In the genomic region with DNA sequence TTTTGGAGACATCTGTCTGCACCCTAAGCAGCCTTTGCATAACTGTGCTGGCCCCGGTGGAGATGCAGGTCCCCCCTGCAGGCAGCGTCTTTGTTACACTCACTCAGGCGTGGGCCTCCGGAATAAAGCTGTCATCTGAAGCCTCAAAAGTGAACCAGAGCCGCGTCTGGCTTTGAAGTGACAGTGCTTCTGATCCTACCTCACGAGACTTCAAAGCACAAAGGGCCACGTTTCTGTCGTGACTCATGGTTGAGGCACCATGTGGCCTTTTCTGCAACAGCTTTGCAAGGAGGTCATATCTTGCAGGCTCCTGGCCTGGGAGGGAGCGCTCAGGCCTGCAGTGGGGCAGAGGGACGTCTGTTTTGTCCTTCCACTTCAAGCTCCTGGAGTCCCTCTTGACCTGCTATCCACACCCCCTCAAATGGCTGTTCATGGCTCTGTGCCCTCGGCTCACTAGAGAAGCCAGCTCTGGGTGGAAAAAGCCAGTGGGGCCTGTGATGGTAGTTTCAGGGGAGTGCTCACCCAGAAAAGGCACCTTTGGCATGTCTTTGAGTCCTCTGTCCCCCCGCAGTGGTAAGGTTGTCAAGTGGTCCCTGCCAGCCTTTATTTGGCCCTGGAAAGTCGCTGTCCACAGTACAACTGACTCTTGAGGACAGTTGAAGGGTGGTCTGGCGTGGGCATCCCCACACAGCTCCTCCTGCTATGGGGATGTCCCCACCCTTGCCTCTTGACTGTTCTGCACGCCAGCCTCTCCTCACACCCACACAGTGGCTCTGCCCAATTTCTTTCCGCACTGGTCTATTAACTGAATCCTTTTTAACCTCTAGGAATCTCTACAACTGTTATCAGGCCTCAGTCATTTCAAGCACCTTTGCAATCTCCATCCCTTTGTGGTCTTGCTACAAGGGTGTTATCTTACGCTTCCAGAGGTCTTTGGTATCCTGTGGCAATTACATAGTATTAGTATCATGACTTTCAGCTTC, we compare ENCODE assay signal across 9 cellular contexts. TPM values are rescaled to one million over a fixed set of nuclear protein-coding genes. Genes with fewer than 3 reads are reported as not detected.
DNase-seq lines count a peak whose midpoint lies in the region; ATAC-seq, FAIRE-seq and TF ChIP-seq lines count a peak whose summit lies in the region.
"Had no signal": no experiment of that assay in that cellular context is flagged by ENCODE, and none has a peak within 500 bp of the region (broad histone marks: within the 10 kb centered on the region; RNA-seq: fewer than 3 reads in every experiment).

No MANE protein-coding gene starts in this region.

- H2AFZ ChIP-seq in K562 (ENCODE audit: low read depth, low read length), result no peak overlapping the region

- no peak overlapping the region; the same call in 1 of the 2 replicates for H3K4me2 ChIP-seq in K562 (ENCODE audit: insufficient read depth, low read length)

- FAIRE-seq in K562 (lab: Jason Lieb, UNC) (peak; percentile 88), D721Med (lab: Jason Lieb, UNC) (no peak)

- no peaks in the 10 kb centered on the region for H3K9me3 ChIP-seq in K562 (replicated peaks; ENCODE audit: control insufficient read depth, insufficient read depth, low read depth, low read length)
- H3K9me3 ChIP-seq: neutrophil had no signal

- peaks cover 36 to 49% of the 10 kb centered on the region in 2 experiments for H3K4me1 ChIP-seq in K562 (replicated peaks in 1 of 2; ENCODE audit: control insufficient read depth in 2 of 2, insufficient read depth in 2 of 2, low read length in 2 of 2)

- CTCF ChIA-PET in K562 (lab: Yijun Ruan, JAX; ENCODE audit: low intra/inter-chr PET ratio), result no interaction called here

- WGBS in K562 (ENCODE audit: insufficient coverage, low coverage, missing lambda C conversion rate), result 24% methylated on average over 14 of the region's 18 CpGs

- H3K36me3 ChIP-seq in K562 (ENCODE audit: control insufficient read depth, insufficient read depth, low read length), result no peaks in the 10 kb centered on the region; the same call in 2 of the 3 replicates
- H3K36me3 ChIP-seq: neutrophil had no signal

- TF ChIP-seq CTCF in K562 (IDR thresholded peaks at IDR 0.05 in 2 of 3, conservative IDR thresholded peaks at IDR 0.05 in 1 of 3; ENCODE audit: insufficient read depth in 2 of 3, low read depth in 1 of 3, low read length in 3 of 3), result no peak
- no peak for TF ChIP-seq CTCF in D721Med (IDR thresholded peaks at IDR 0.05; ENCODE audit: insufficient read depth, missing control alignments)

- H3K79me2 ChIP-seq in K562 (ENCODE audit: control insufficient read depth, insufficient read depth, low read length), result no peaks in the 10 kb centered on the region

- in situ Hi-C loops in K562 (cut with MboI), result loop anchor here (5.0 kb wide), 1 partner anchor 82 kb away; no protein-coding TSS in a partner anchor

- POLR2A ChIA-PET in K562 (lab: Yijun Ruan, JAX), result interaction anchor here (1.1 kb wide), 1 partner anchor 10 kb away, joined by 3 read pairs; no protein-coding TSS in a partner anchor

- H4K20me1 ChIP-seq in K562 (replicated peaks; ENCODE audit: control insufficient read depth, insufficient read depth, low read length), result no peaks in the 10 kb centered on the region

- no peak for TF ChIP-seq POLR2A in K562 (conservative IDR thresholded peaks at IDR 0.05)

- H3K4me3 ChIP-seq in K562, result no peak overlapping the region

- H3K9me1 ChIP-seq in K562 (ENCODE audit: control insufficient read depth, insufficient read depth, low read length), result no peaks in the 10 kb centered on the region

- H3K9ac ChIP-seq in K562 (ENCODE audit: insufficient read depth in 1 of 2, low read depth in 2 of 2, low read length in 2 of 2), result peak overlapping the region in 1 of 2 experiments; percentile 9; a peak in 1 of 4 replicates

- H3K27ac ChIP-seq in K562 (ENCODE audit: extremely low read depth, low read depth, low read length), result no peak overlapping the region
- H3K27ac ChIP-seq: neutrophil had no signal

- no TSS peak for BruUV-seq in K562 (replicated peaks; lab: Mats Ljungman, UMichigan)

- TF ChIP-seq EP300 in K562 (IDR thresholded peaks at IDR 0.05; ENCODE audit: low read length), result peak; percentile 68; the same call in 1 of the 2 replicates

- peak; percentile 6 for DNase-seq in D341Med (ENCODE audit: low spot score)
- peak in 3 of 4 experiments; percentile 19 to 68 (median 32) for DNase-seq in K562 (ENCODE audit: extremely low read depth in 1 of 4, low spot score in 3 of 4)
- DNase-seq in stimulated activated CD4-positive, alpha-beta T cell treated with anti-CD3 and anti-CD28 coated beads, Interleukin-15, amount 100 ng/mL, for 48 hours (ENCODE audit: low read depth in 2 of 2), result peak; percentile 85 to 90
- no peak for DNase-seq in SK-N-DZ (ENCODE audit: low spot score)
- DNase-seq in D721Med (ENCODE audit: insufficient read length, low spot score), result no peak
- DNase-seq in NCI-H1436 (lab: John Stamatoyannopoulos, UW), result no peak

- no peaks in the 10 kb centered on the region; a peak in 2 of 5 replicates for H3K27me3 ChIP-seq in K562 (ENCODE audit: control insufficient read depth in 2 of 2, insufficient read depth in 2 of 2, low read length in 2 of 2)
- H3K27me3 ChIP-seq: neutrophil had no signal

- TF ChIP-seq RAD21 in K562 (CRISPR knock-in tag; conservative IDR thresholded peaks at IDR 0.05 in 1 of 2, IDR thresholded peaks at IDR 0.05 in 1 of 2), result no peak

- peak; percentile 87 to 91 for ATAC-seq in activated CD4-positive, CD25-positive, alpha-beta regulatory T cell treated with anti-CD3 and anti-CD28 coated beads, Interleukin-2, amount 50 U/mL, for 24 hours
- ATAC-seq in K562 (peak; percentile 16; the same call in 2 of the 3 replicates), HG03571 (IDR thresholded peaks at IDR 0.05; ENCODE audit: unreplicated experiment) (no peak)

- intact Hi-C loops in K562 (cut with micrococcal nuclease), result loop anchor here (10.0 kb wide), 1 partner anchor 149 kb away; a partner anchor contains a TSS

TF ChIP-seq in K562, 482 proteins besides CTCF, POLR2A, EP300 and RAD21 (continues in another document):
- TF ChIP-seq ZNF212 (CRISPR knock-in tag; IDR thresholded peaks at IDR 0.05) (no peak), BHLHE40 (IDR thresholded peaks at IDR 0.05; ENCODE audit: low read length) (peak; percentile 94)
- TF ChIP-seq, protein P1, sequence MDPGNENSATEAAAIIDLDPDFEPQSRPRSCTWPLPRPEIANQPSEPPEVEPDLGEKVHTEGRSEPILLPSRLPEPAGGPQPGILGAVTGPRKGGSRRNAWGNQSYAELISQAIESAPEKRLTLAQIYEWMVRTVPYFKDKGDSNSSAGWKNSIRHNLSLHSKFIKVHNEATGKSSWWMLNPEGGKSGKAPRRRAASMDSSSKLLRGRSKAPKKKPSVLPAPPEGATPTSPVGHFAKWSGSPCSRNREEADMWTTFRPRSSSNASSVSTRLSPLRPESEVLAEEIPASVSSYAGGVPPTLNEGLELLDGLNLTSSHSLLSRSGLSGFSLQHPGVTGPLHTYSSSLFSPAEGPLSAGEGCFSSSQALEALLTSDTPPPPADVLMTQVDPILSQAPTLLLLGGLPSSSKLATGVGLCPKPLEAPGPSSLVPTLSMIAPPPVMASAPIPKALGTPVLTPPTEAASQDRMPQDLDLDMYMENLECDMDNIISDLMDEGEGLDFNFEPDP (CRISPR knock-in tag; IDR thresholded peaks at IDR 0.05), result no peak

RNA-seq across cellular contexts. Expression of a gene that starts 19.3 kb away (rescaled TPM):
- 1.3 and 2.8 TPM in 2 replicates for total RNA-seq in K562 (2011; cell fraction: chromatin; rRNA removed; ENCODE audit: low replicate concordance)
- 2.0 and 2.2 TPM in 2 replicates for total RNA-seq in K562 (2011; cell fraction: nucleolus; rRNA removed)
- 1.5 and 2.7 TPM in 2 replicates for total RNA-seq in K562 (2011; cell fraction: nucleoplasm; rRNA removed)
- total RNA-seq in K562 (2014; rRNA removed) (0.08 and 0.18 TPM in 2 replicates), K562 (2014; rRNA removed; fragmentation: Illumina TruSeq; extraction: Trizol) (0.11 and 0.16 TPM in 2 replicates), K562 (2015; rRNA removed; fragmentation: Illumina TruSeq; extraction: Trizol) (0.34 and 0.36 TPM in 2 replicates), K562 (2021) (0.07 and 0.18 TPM in 2 replicates)
- polyA plus RNA-seq in K562 (2011; rRNA removed) (0.32 and 0.49 TPM in 2 replicates), K562 (2014; fragmentation: Illumina TruSeq; extraction: Trizol) (0.16 and 0.19 TPM in 2 replicates), K562 (2014; fragmentation: Nextera tagmentation; extraction: Ambion mirVana) (under 1 TPM; 0.27 to 0.34 TPM), K562 (2014; rRNA removed) (0.36 and 0.73 TPM in 2 replicates)
- 0.34 and 0.49 TPM in 2 replicates for polyA plus RNA-seq in K562 (2011; cell fraction: cytosol; rRNA removed)
- polyA plus RNA-seq in K562 (2011; cell fraction: nucleus; rRNA removed), result 0.95 and 1.7 TPM in 2 replicates
- polyA plus RNA-seq in K562 (2012), result 1.2 and 1.4 TPM in 2 replicates
- 0.45 and 0.46 TPM in 2 replicates for polyA minus RNA-seq in K562 (2011; rRNA and poly(A)+ RNA removed)
- polyA minus RNA-seq in K562 (2011; cell fraction: cytosol; rRNA and poly(A)+ RNA removed), result not detected in 2 replicates
- polyA minus RNA-seq in K562 (2011; cell fraction: nucleus; rRNA and poly(A)+ RNA removed), result 1.00 and 1.1 TPM in 2 replicates
- polyA plus RNA-seq in SK-N-DZ (2014; cell fraction: cytosol; rRNA removed), result not detected in 2 replicates
- not detected in 2 replicates for polyA plus RNA-seq in SK-N-DZ (2014; cell fraction: nucleus; rRNA removed)

RNA-seq across cellular contexts. Expression of a gene that starts 41.0 kb away (rescaled TPM):
- total RNA-seq in K562 (2011; cell fraction: chromatin; rRNA removed; ENCODE audit: low replicate concordance), result 15.7 and 63.4 TPM in 2 replicates
- 70.9 and 81.4 TPM in 2 replicates for total RNA-seq in K562 (2011; cell fraction: nucleolus; rRNA removed)
- 54.6 and 63.5 TPM in 2 replicates for total RNA-seq in K562 (2011; cell fraction: nucleoplasm; rRNA removed)
- 21.5 and 30.9 TPM in 2 replicates for total RNA-seq in K562 (2014; rRNA removed)
- 14.3 and 15.4 TPM in 2 replicates for total RNA-seq in K562 (2014; rRNA removed; fragmentation: Illumina TruSeq; extraction: Trizol)
- total RNA-seq in K562 (2015; rRNA removed; fragmentation: Illumina TruSeq; extraction: Trizol), result 19.7 and 20.8 TPM in 2 replicates
- 24.1 and 26.0 TPM in 2 replicates for total RNA-seq in K562 (2021)
- 58.8 and 64.7 TPM in 2 replicates for polyA plus RNA-seq in K562 (2011; rRNA removed)
- polyA plus RNA-seq in K562 (2011; cell fraction: cytosol; rRNA removed), result 72.2 and 89.1 TPM in 2 replicates
- polyA plus RNA-seq in K562 (2011; cell fraction: nucleus; rRNA removed), result 23.0 and 26.2 TPM in 2 replicates
- 40.7 and 50.5 TPM in 2 replicates for polyA plus RNA-seq in K562 (2012)
- 37.5 and 38.3 TPM in 2 replicates for polyA plus RNA-seq in K562 (2014; fragmentation: Illumina TruSeq; extraction: Trizol)
- polyA plus RNA-seq in K562 (2014; fragmentation: Nextera tagmentation; extraction: Ambion mirVana), result 1 to 10 TPM in 1 of 2 experiments, under 1 TPM in 1; 0.49 to 1.4 TPM
- 27.1 and 37.1 TPM in 2 replicates for polyA plus RNA-seq in K562 (2014; rRNA removed)
- polyA minus RNA-seq in K562 (2011; rRNA and poly(A)+ RNA removed), result 42.9 and 62.5 TPM in 2 replicates
- polyA minus RNA-seq in K562 (2011; cell fraction: cytosol; rRNA and poly(A)+ RNA removed), result 29.0 and 39.4 TPM in 2 replicates
- polyA minus RNA-seq in K562 (2011; cell fraction: nucleus; rRNA and poly(A)+ RNA removed), result 3.5 and 4.2 TPM in 2 replicates
- 94.1 and 96.8 TPM in 2 replicates for polyA plus RNA-seq in SK-N-DZ (2014; cell fraction: cytosol; rRNA removed)
- 45.4 and 55.7 TPM in 2 replicates for polyA plus RNA-seq in SK-N-DZ (2014; cell fraction: nucleus; rRNA removed)

Comparison
In these comparisons a context has a peak if more than half of its experiments do, and no peak if none do; other contexts are left out.
1. DNase-seq: peak in D341Med (single experiment), K562 (3 of 4) and stimulated activated CD4-positive, alpha-beta T cell treated with anti-CD3 and anti-CD28 coated beads, Interleukin-15, amount 100 ng/mL, for 48 hours (2 of 2); none in SK-N-DZ (single experiment), D721Med (single experiment) and NCI-H1436 (single experiment).